ENCODE assay signal across 26 cellular contexts in genomic region chr9:131043646-131044045, GRCh38. TPM values are rescaled to one million over a fixed set of nuclear protein-coding genes. Genes with fewer than 3 reads are reported as not detected.
"Had no signal": no experiment of that assay in that cellular context is flagged by ENCODE, and none has a peak within 500 bp of the region (broad histone marks: within the 10 kb centered on the region; RNA-seq: fewer than 3 reads in every experiment).

No MANE protein-coding gene starts in this region.

- H3K27ac Mint-ChIP-seq: activated CD8-positive, alpha-beta T cell treated with anti-CD3 and anti-CD28 coated beads for 36 hours; activated naive CD4-positive, alpha-beta T cell treated with anti-CD3 and anti-CD28 coated beads, Interleukin-2, amount 50 U/mL, for 72 hours; activated T-helper 17 cell treated with anti-CD3 and anti-CD28 coated beads, Interleukin-2, amount 50 U/mL, for 72 hours; WTC11 had no signal

- DNase-seq: activated CD4-positive, alpha-beta T cell treated with anti-CD3 and anti-CD28 coated beads, Interleukin-2, amount 50 U/mL, for 1 hour; activated CD8-positive, alpha-beta T cell treated with anti-CD3 and anti-CD28 coated beads for 36 hours; activated T-cell treated with anti-CD3 and anti-CD28 coated beads, Interleukin-2, amount 50 U/mL, for 4 hours; anterior cingulate cortex; dermis blood vessel endothelial cell; effector CD8-positive, alpha-beta T cell; glutamatergic neuron; left ventricle myocardium superior; mammary epithelial cell; naive thymus-derived CD8-positive, alpha-beta T cell; nucleus accumbens; psoas muscle; stimulated activated CD4-positive, alpha-beta T cell treated with anti-CD3 and anti-CD28 coated beads, Interleukin-2, amount 100 ng/mL, for 48 hours; stimulated activated naive CD4-positive, alpha-beta T cell treated with Interleukin-2 at 50 U/mL for 16 hours; T-helper 2 cell; transverse colon had no signal

- H3K9ac ChIP-seq: parathyroid adenoma had no signal

- FAIRE-seq: bronchial epithelial cell, colon, endometrium, frontal cortex had no signal

- H2AFZ ChIP-seq: parathyroid adenoma had no signal

- H3K27ac ChIP-seq: epithelial cell of prostate, parathyroid adenoma, psoas muscle, transverse colon had no signal

- H3K4me3 Mint-ChIP-seq: activated CD8-positive, alpha-beta T cell treated with anti-CD3 and anti-CD28 coated beads for 36 hours; activated T-cell treated with anti-CD3 and anti-CD28 coated beads, Interleukin-2, amount 50 U/mL, for 4 hours; activated T-helper 17 cell treated with anti-CD3 and anti-CD28 coated beads, Interleukin-2, amount 50 U/mL, for 72 hours; naive thymus-derived CD8-positive, alpha-beta T cell; neural crest cell; WTC11 had no signal

- H3K36me3 ChIP-seq: transverse colon had no signal

- H3K4me1 ChIP-seq: parathyroid adenoma, psoas muscle had no signal

- ATAC-seq: activated naive CD4-positive, alpha-beta T cell treated with anti-CD3 and anti-CD28 coated beads, Interleukin-2, amount 50 U/mL, for 72 hours; activated T-cell treated with anti-CD3 and anti-CD28 coated beads, Interleukin-2, amount 50 U/mL, for 4 hours; activated T-helper 17 cell treated with anti-CD3 and anti-CD28 coated beads, Interleukin-2, amount 50 U/mL, for 72 hours; left ventricle myocardium superior; naive thymus-derived CD8-positive, alpha-beta T cell; psoas muscle; WTC11 had no signal

- H3K36me3 Mint-ChIP-seq: activated naive CD4-positive, alpha-beta T cell treated with anti-CD3 and anti-CD28 coated beads, Interleukin-2, amount 50 U/mL, for 72 hours; naive thymus-derived CD8-positive, alpha-beta T cell had no signal

- H3K27me3 ChIP-seq: transverse colon had no signal

- H3K9me3 Mint-ChIP-seq: activated CD8-positive, alpha-beta T cell treated with anti-CD3 and anti-CD28 coated beads for 36 hours; activated naive CD4-positive, alpha-beta T cell treated with anti-CD3 and anti-CD28 coated beads, Interleukin-2, amount 50 U/mL, for 72 hours; activated T-cell treated with anti-CD3 and anti-CD28 coated beads, Interleukin-2, amount 50 U/mL, for 4 hours; activated T-helper 17 cell treated with anti-CD3 and anti-CD28 coated beads, Interleukin-2, amount 50 U/mL, for 72 hours; neural crest cell; WTC11 had no signal

- H3K79me2 ChIP-seq: parathyroid adenoma had no signal

- H3K4me1 Mint-ChIP-seq: activated T-helper 17 cell treated with anti-CD3 and anti-CD28 coated beads, Interleukin-2, amount 50 U/mL, for 72 hours; neural crest cell; WTC11 had no signal

- H3K4me3 ChIP-seq: psoas muscle, transverse colon had no signal

- H3K9me3 ChIP-seq: psoas muscle, transverse colon had no signal

RNA-seq across cellular contexts. Expression of gene LAMC3, which starts 34.7 kb away (rescaled TPM):
- total RNA-seq: bronchial epithelial cell, mammary epithelial cell had no signal

RNA-seq across cellular contexts. Expression of gene AIF1L, which starts 52.7 kb away (rescaled TPM):
- total RNA-seq: naive thymus-derived CD8-positive, alpha-beta T cell had no signal
- polyA plus RNA-seq: naive thymus-derived CD8-positive, alpha-beta T cell had no signal
